In the genomic region with DNA sequence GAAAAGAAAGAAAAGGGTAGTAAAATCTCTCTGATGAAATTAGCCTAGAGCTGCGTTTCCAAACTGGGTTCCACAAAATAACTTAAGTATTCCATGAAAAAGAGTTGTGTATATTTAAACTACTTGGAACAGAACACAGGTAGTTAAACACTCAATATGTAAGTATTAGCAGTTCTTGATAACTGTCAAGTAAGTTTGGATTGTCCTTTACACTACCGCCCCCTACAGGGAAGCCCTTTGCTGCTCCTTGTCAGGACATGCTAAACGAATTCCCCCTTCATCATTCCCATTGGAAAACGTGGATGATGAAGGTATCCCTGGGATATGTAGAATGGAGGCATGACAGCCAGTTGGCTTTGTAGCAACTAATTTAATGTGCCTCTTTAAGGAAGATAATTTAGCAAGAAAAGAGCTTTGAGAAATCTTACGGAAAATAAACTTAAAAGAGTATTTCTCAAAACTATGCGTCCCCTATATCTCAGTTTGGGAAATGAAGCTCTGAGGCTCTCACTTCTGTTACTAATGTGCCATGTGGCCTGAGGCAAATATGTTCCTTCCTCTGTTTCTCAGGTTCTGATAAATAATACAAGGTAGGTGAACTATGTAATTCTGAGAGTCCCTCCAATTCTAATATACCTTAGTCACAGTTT, we compare ENCODE assay signal across 8 cellular contexts. TPM values are rescaled to one million over a fixed set of nuclear protein-coding genes. Genes with fewer than 3 reads are reported as not detected.
DNase-seq lines count a peak whose midpoint lies in the region; ATAC-seq and TF ChIP-seq lines count a peak whose summit lies in the region.

No MANE protein-coding gene starts in this region.

- H3K4me2 ChIP-seq in OCI-LY7 (ENCODE audit: low read length): no peak overlapping the region

- no peaks in the 10 kb centered on the region for H4K20me1 ChIP-seq in OCI-LY7 (ENCODE audit: insufficient read depth, low read length)

- no peaks in the 10 kb centered on the region for H3K9me3 ChIP-seq in OCI-LY7 (ENCODE audit: low read length)

- POLR2A ChIA-PET in OCI-LY7 (lab: Charles Lee): no interaction called here

- no peaks in the 10 kb centered on the region for H3K79me2 ChIP-seq in OCI-LY7 (ENCODE audit: insufficient read depth, low read depth, low read length)

- no peaks in the 10 kb centered on the region for H3K9me2 ChIP-seq in OCI-LY7 (ENCODE audit: insufficient read depth, low read length)

- no peaks in the 10 kb centered on the region for H3K4me1 ChIP-seq in OCI-LY7 (ENCODE audit: insufficient read depth, low read length, poor library complexity, severe bottlenecking)

- H3K4me3 Mint-ChIP-seq in progenitor cell of endocrine pancreas (ENCODE audit: low read depth): no peak overlapping the region

- H3K9me3 Mint-ChIP-seq in progenitor cell of endocrine pancreas (ENCODE audit: low read depth): no peaks in the 10 kb centered on the region

- H2AFZ ChIP-seq in OCI-LY7 (ENCODE audit: low read length): no peak overlapping the region

- CTCF ChIA-PET in OCI-LY7 (lab: Charles Lee; ENCODE audit: unreplicated experiment): interaction anchor here (1.7 kb wide), 1 partner anchor 89 kb away, joined by 16 read pairs; no protein-coding TSS in a partner anchor

- no peaks in the 10 kb centered on the region for H3K4me1 Mint-ChIP-seq in progenitor cell of endocrine pancreas (ENCODE audit: low read depth)

- no peak overlapping the region for H3K27ac ChIP-seq in OCI-LY7 (ENCODE audit: low read depth, low read length, poor library complexity, severe bottlenecking)

- intact Hi-C loops in OCI-LY7 (cut with micrococcal nuclease; ENCODE audit: unreplicated experiment): loop anchor here (1.0 kb wide), 2 partner anchors 90 to 144 kb away; no protein-coding TSS in a partner anchor

- H3K27me3 Mint-ChIP-seq in progenitor cell of endocrine pancreas: no peaks in the 10 kb centered on the region

- no peak overlapping the region for H3K27ac Mint-ChIP-seq in progenitor cell of endocrine pancreas

- no peak for ATAC-seq in GM18861 (IDR thresholded peaks at IDR 0.05; ENCODE audit: unreplicated experiment)

- H3K36me3 Mint-ChIP-seq in progenitor cell of endocrine pancreas (ENCODE audit: insufficient read depth): peaks cover 12% of the 10 kb centered on the region

- H3K27me3 ChIP-seq in GM06990 (replicated peaks; ENCODE audit: control insufficient read depth, insufficient read depth, low read length): no peaks in the 10 kb centered on the region

- H3K36me3 ChIP-seq in GM06990 (ENCODE audit: control insufficient read depth, insufficient read depth, low read length): peaks cover 4% of the 10 kb centered on the region
- peaks cover 72% of the 10 kb centered on the region for H3K36me3 ChIP-seq in OCI-LY7 (ENCODE audit: insufficient read depth, low read length)

- DNase-seq in A172 (ENCODE audit: low spot score): peak; percentile 76
- DNase-seq in GM06990 (ENCODE audit: extremely low read depth, insufficient read length): no peak
- peak; percentile 73 for DNase-seq in OCI-LY7 (ENCODE audit: low spot score)
- DNase-seq in activated T-cell treated with anti-CD3 and anti-CD28 coated beads, Interleukin-2, amount 50 U/mL, for 48 hours: peak; percentile 70 to 71
- DNase-seq in foreskin fibroblast: peak; percentile 35 to 75
- DNase-seq in progenitor cell of endocrine pancreas (ENCODE audit: low spot score, unreplicated experiment): peak; percentile 32
- DNase-seq in GM19240 (ENCODE audit: insufficient read length, low spot score): no peak

- TF ChIP-seq CTCF in GM06990 (IDR thresholded peaks at IDR 0.05; ENCODE audit: insufficient read depth, low read length, poor library complexity, severe bottlenecking): peak; percentile 82
- peak; percentile 98 for TF ChIP-seq CTCF in OCI-LY7 (conservative IDR thresholded peaks at IDR 0.05; ENCODE audit: low read length)
- TF ChIP-seq CTCF in foreskin fibroblast (IDR thresholded peaks at IDR 0.05; ENCODE audit: low read depth, low read length): peak; percentile 79
- peak; percentile 68 for TF ChIP-seq CTCF in progenitor cell of endocrine pancreas (IDR thresholded peaks at IDR 0.05; ENCODE audit: unreplicated experiment)

- H3K4me3 ChIP-seq in GM06990 (replicated peaks; ENCODE audit: low read depth, low read length): no peak overlapping the region
- H3K4me3 ChIP-seq in OCI-LY7 (ENCODE audit: low read depth, low read length, poor library complexity, severe bottlenecking): no peak overlapping the region
- H3K4me3 ChIP-seq in foreskin fibroblast (ENCODE audit: low read depth in 1 of 2, low read length in 2 of 2): no peak overlapping the region

- BruUV-seq in OCI-LY7 (replicated peaks; lab: Mats Ljungman, UMichigan): no TSS peak

RNA-seq across cellular contexts. Expression of gene NCBP3, which starts 18.8 kb away (rescaled TPM):
- 22.1 and 28.1 TPM in 2 replicates for total RNA-seq in A172 (2014; rRNA removed; shearing (Covaris generic))
- total RNA-seq in OCI-LY7 (2014; rRNA removed; shearing (Covaris generic)): 24.5 and 56.5 TPM in 2 replicates
- total RNA-seq in OCI-LY7 (2022) (45.7 and 47.8 TPM in 2 replicates), progenitor cell of endocrine pancreas (90.4 and 90.9 TPM in 2 replicates)

RNA-seq across cellular contexts. Expression of gene ITGAE, which starts 26.3 kb away (rescaled TPM):
- 70.5 and 88.5 TPM in 2 replicates for total RNA-seq in A172 (2014; rRNA removed; shearing (Covaris generic))
- total RNA-seq in OCI-LY7 (2014; rRNA removed; shearing (Covaris generic)): 57.3 and 61.2 TPM in 2 replicates
- total RNA-seq in OCI-LY7 (2022) (51.2 and 52.2 TPM in 2 replicates), progenitor cell of endocrine pancreas (28.0 and 29.0 TPM in 2 replicates)

Comparison
In these comparisons a context has a peak if more than half of its experiments do, and no peak if none do; other contexts are left out.
1. DNase-seq: peak in A172 (single experiment), OCI-LY7 (single experiment), activated T-cell treated with anti-CD3 and anti-CD28 coated beads, Interleukin-2, amount 50 U/mL, for 48 hours (2 of 2), foreskin fibroblast (2 of 2) and progenitor cell of endocrine pancreas (single experiment); none in GM06990 (single experiment) and GM19240 (single experiment).
2. Peak in every context shown above with its lines, with median percentiles within 50 percentile points of each other: CTCF ChIP-seq.